Comparison of ENCODE assay signal across 1 cellular context in the genomic region with DNA sequence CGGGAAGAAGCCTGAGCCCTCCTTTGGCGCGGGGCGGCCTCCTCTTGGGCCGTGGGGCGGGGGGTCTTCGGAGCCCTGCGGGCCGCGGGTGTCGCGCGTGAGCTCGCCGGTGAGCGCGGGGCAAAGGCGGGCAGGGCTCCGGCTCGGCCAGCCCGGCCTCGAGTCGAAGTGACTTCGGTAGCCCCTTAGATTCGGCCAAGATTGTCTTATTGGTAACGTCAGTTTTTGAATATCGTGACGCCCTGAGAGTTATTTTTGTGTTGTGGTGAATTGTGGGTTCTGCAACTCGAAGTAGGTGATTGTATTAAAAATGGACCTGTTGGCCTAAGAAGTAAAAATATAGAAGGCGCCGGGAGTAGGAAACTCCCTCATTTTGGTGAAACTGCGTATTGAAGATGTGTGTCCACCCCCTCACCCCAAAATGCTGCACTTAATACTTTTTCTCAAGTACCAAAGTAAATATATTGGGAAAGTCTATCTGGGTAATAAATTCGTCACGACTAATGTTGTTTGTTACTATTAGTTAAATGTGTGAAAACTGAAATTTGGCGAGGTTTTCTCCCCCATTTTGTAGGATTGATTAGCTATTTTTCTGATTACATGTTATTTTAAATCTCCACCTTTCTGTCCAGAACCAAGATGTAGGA.
TF ChIP-seq lines count a peak whose summit lies in the region.

No MANE protein-coding gene starts in this region.

TF ChIP-seq in K562, 482 proteins besides CTCF, POLR2A, EP300 and RAD21 (continued from another document and continues in another):
- TF ChIP-seq, protein P1, sequence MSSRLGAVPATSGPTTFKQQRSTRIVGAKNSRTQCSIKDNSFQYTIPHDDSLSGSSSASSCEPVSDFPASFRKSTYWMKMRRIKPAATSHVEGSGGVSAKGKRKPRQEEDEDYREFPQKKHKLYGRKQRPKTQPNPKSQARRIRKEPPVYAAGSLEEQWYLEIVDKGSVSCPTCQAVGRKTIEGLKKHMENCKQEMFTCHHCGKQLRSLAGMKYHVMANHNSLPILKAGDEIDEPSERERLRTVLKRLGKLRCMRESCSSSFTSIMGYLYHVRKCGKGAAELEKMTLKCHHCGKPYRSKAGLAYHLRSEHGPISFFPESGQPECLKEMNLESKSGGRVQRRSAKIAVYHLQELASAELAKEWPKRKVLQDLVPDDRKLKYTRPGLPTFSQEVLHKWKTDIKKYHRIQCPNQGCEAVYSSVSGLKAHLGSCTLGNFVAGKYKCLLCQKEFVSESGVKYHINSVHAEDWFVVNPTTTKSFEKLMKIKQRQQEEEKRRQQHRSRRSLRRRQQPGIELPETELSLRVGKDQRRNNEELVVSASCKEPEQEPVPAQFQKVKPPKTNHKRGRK (tag; IDR thresholded peaks at IDR 0.05), result no peak
- TF ChIP-seq GTF2A2 (tag; IDR thresholded peaks at IDR 0.05) (no peak), CHD1 (IDR thresholded peaks at IDR 0.05; ENCODE audit: low read length) (peak; percentile 73), PHF21A (IDR thresholded peaks at IDR 0.05; ENCODE audit: borderline replicate concordance, low read depth) (no peak), CBFB (CRISPR knock-in tag; IDR thresholded peaks at IDR 0.05) (no peak), RBM39 (optimal IDR thresholded peaks at IDR 0.05; ENCODE audit: low read depth, low read length) (no peak), NCOA6 (IDR thresholded peaks at IDR 0.05) (no peak), FOSL1 (tag; conservative IDR thresholded peaks at IDR 0.05) (no peak), DDX20 (tag; IDR thresholded peaks at IDR 0.05; ENCODE audit: low read depth) (no peak), SNIP1 (IDR thresholded peaks at IDR 0.05; ENCODE audit: low read depth) (no peak), TCF7L2 (IDR thresholded peaks at IDR 0.05; ENCODE audit: low read depth, low read length) (no peak), GATAD2A (IDR thresholded peaks at IDR 0.05) (no peak), RBM34 (IDR thresholded peaks at IDR 0.05; ENCODE audit: borderline replicate concordance, insufficient read depth, low read length) (no peak), SIRT6 (IDR thresholded peaks at IDR 0.05; ENCODE audit: low read depth, low read length) (no peak), RAD51 (IDR thresholded peaks at IDR 0.05; ENCODE audit: borderline replicate concordance, low read depth) (no peak), FOXP1 (CRISPR knock-in tag; IDR thresholded peaks at IDR 0.05) (no peak), TEAD4 (IDR thresholded peaks at IDR 0.05; ENCODE audit: low read length) (no peak), TEAD4 (CRISPR knock-in tag; IDR thresholded peaks at IDR 0.05; ENCODE audit: borderline replicate concordance) (0 out of 2 replicates have a peak, but pooled peaks have one; percentile 4), ZNF41 (CRISPR knock-in tag; conservative IDR thresholded peaks at IDR 0.05) (no peak), PCBP1 (IDR thresholded peaks at IDR 0.05; ENCODE audit: low read depth, low read length, poor library complexity, severe bottlenecking) (no peak), TGIF2 (CRISPR knock-in tag; IDR thresholded peaks at IDR 0.05) (no peak), FOXK1 (CRISPR knock-in tag; IDR thresholded peaks at IDR 0.05; ENCODE audit: borderline replicate concordance) (no peak), SMAD2 (IDR thresholded peaks at IDR 0.05; ENCODE audit: low read depth, low read length) (no peak), EHMT2 (IDR thresholded peaks at IDR 0.05) (no peak), TCF7 (IDR thresholded peaks at IDR 0.05; ENCODE audit: borderline replicate concordance) (no peak), ZNF551 (CRISPR knock-in tag; IDR thresholded peaks at IDR 0.05) (no peak), MTA3 (IDR thresholded peaks at IDR 0.05; ENCODE audit: borderline replicate concordance) (no peak), ZBTB1 (CRISPR knock-in tag; IDR thresholded peaks at IDR 0.05; ENCODE audit: borderline replicate concordance, low read depth) (no peak), C11orf30 (IDR thresholded peaks at IDR 0.05; ENCODE audit: low read depth) (no peak), NR2F6 (CRISPR knock-in tag; IDR thresholded peaks at IDR 0.05) (no peak)
- TF ChIP-seq, protein P2, sequence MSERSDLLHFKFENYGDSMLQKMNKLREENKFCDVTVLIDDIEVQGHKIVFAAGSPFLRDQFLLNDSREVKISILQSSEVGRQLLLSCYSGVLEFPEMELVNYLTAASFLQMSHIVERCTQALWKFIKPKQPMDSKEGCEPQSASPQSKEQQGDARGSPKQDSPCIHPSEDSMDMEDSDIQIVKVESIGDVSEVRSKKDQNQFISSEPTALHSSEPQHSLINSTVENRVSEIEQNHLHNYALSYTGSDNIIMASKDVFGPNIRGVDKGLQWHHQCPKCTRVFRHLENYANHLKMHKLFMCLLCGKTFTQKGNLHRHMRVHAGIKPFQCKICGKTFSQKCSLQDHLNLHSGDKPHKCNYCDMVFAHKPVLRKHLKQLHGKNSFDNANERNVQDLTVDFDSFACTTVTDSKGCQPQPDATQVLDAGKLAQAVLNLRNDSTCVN (CRISPR knock-in tag; IDR thresholded peaks at IDR 0.05), result no peak
- TF ChIP-seq, protein P3, sequence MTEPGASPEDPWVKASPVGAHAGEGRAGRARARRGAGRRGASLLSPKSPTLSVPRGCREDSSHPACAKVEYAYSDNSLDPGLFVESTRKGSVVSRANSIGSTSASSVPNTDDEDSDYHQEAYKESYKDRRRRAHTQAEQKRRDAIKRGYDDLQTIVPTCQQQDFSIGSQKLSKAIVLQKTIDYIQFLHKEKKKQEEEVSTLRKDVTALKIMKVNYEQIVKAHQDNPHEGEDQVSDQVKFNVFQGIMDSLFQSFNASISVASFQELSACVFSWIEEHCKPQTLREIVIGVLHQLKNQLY (CRISPR knock-in tag; conservative IDR thresholded peaks at IDR 0.05), result 0 out of 4 replicates have a peak, but pooled peaks of 1 of the 2 experiments have one; percentile 2
- TF ChIP-seq, protein P4, sequence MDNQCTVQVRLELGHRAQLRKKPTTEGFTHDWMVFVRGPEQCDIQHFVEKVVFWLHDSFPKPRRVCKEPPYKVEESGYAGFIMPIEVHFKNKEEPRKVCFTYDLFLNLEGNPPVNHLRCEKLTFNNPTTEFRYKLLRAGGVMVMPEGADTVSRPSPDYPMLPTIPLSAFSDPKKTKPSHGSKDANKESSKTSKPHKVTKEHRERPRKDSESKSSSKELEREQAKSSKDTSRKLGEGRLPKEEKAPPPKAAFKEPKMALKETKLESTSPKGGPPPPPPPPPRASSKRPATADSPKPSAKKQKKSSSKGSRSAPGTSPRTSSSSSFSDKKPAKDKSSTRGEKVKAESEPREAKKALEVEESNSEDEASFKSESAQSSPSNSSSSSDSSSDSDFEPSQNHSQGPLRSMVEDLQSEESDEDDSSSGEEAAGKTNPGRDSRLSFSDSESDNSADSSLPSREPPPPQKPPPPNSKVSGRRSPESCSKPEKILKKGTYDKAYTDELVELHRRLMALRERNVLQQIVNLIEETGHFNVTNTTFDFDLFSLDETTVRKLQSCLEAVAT (IDR thresholded peaks at IDR 0.05), result peak in 1 of 2 experiments; percentile 23; a peak in 1 of 4 replicates
- TF ChIP-seq, protein P5, sequence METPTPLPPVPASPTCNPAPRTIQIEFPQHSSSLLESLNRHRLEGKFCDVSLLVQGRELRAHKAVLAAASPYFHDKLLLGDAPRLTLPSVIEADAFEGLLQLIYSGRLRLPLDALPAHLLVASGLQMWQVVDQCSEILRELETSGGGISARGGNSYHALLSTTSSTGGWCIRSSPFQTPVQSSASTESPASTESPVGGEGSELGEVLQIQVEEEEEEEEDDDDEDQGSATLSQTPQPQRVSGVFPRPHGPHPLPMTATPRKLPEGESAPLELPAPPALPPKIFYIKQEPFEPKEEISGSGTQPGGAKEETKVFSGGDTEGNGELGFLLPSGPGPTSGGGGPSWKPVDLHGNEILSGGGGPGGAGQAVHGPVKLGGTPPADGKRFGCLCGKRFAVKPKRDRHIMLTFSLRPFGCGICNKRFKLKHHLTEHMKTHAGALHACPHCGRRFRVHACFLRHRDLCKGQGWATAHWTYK (CRISPR knock-in tag; IDR thresholded peaks at IDR 0.05), result no peak
- TF ChIP-seq, protein P6, sequence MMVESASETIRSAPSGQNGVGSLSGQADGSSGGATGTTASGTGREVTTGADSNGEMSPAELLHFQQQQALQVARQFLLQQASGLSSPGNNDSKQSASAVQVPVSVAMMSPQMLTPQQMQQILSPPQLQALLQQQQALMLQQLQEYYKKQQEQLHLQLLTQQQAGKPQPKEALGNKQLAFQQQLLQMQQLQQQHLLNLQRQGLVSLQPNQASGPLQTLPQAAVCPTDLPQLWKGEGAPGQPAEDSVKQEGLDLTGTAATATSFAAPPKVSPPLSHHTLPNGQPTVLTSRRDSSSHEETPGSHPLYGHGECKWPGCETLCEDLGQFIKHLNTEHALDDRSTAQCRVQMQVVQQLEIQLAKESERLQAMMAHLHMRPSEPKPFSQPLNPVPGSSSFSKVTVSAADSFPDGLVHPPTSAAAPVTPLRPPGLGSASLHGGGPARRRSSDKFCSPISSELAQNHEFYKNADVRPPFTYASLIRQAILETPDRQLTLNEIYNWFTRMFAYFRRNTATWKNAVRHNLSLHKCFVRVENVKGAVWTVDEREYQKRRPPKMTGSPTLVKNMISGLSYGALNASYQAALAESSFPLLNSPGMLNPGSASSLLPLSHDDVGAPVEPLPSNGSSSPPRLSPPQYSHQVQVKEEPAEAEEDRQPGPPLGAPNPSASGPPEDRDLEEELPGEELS (CRISPR knock-in tag; IDR thresholded peaks at IDR 0.05; ENCODE audit: borderline replicate concordance), result no peak
- TF ChIP-seq, protein P7, sequence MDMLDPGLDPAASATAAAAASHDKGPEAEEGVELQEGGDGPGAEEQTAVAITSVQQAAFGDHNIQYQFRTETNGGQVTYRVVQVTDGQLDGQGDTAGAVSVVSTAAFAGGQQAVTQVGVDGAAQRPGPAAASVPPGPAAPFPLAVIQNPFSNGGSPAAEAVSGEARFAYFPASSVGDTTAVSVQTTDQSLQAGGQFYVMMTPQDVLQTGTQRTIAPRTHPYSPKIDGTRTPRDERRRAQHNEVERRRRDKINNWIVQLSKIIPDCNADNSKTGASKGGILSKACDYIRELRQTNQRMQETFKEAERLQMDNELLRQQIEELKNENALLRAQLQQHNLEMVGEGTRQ (CRISPR knock-in tag; IDR thresholded peaks at IDR 0.05), result no peak
- TF ChIP-seq, protein P8, sequence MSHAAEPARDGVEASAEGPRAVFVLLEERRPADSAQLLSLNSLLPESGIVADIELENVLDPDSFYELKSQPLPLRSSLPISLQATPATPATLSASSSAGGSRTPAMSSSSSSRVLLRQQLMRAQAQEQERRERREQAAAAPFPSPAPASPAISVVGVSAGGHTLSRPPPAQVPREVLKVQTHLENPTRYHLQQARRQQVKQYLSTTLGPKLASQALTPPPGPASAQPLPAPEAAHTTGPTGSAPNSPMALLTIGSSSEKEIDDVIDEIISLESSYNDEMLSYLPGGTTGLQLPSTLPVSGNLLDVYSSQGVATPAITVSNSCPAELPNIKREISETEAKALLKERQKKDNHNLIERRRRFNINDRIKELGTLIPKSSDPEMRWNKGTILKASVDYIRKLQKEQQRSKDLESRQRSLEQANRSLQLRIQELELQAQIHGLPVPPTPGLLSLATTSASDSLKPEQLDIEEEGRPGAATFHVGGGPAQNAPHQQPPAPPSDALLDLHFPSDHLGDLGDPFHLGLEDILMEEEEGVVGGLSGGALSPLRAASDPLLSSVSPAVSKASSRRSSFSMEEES (CRISPR knock-in tag; IDR thresholded peaks at IDR 0.05), result no peak
- TF ChIP-seq, protein P9, sequence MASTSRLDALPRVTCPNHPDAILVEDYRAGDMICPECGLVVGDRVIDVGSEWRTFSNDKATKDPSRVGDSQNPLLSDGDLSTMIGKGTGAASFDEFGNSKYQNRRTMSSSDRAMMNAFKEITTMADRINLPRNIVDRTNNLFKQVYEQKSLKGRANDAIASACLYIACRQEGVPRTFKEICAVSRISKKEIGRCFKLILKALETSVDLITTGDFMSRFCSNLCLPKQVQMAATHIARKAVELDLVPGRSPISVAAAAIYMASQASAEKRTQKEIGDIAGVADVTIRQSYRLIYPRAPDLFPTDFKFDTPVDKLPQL (IDR thresholded peaks at IDR 0.05; ENCODE audit: extremely low read depth, insufficient read length), result no peak
- TF ChIP-seq, protein P10, sequence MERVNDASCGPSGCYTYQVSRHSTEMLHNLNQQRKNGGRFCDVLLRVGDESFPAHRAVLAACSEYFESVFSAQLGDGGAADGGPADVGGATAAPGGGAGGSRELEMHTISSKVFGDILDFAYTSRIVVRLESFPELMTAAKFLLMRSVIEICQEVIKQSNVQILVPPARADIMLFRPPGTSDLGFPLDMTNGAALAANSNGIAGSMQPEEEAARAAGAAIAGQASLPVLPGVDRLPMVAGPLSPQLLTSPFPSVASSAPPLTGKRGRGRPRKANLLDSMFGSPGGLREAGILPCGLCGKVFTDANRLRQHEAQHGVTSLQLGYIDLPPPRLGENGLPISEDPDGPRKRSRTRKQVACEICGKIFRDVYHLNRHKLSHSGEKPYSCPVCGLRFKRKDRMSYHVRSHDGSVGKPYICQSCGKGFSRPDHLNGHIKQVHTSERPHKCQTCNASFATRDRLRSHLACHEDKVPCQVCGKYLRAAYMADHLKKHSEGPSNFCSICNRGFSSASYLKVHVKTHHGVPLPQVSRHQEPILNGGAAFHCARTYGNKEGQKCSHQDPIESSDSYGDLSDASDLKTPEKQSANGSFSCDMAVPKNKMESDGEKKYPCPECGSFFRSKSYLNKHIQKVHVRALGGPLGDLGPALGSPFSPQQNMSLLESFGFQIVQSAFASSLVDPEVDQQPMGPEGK (CRISPR knock-in tag; IDR thresholded peaks at IDR 0.05; ENCODE audit: borderline replicate concordance), result no peak
- TF ChIP-seq, protein P11, sequence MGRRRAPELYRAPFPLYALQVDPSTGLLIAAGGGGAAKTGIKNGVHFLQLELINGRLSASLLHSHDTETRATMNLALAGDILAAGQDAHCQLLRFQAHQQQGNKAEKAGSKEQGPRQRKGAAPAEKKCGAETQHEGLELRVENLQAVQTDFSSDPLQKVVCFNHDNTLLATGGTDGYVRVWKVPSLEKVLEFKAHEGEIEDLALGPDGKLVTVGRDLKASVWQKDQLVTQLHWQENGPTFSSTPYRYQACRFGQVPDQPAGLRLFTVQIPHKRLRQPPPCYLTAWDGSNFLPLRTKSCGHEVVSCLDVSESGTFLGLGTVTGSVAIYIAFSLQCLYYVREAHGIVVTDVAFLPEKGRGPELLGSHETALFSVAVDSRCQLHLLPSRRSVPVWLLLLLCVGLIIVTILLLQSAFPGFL (CRISPR knock-in tag; IDR thresholded peaks at IDR 0.05), result 0 out of 2 replicates have a peak, but pooled peaks have one; percentile 63
- TF ChIP-seq, protein P12, sequence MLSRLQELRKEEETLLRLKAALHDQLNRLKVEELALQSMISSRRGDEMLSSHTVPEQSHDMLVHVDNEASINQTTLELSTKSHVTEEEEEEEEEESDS (CRISPR knock-in tag; IDR thresholded peaks at IDR 0.05), result no peak
- TF ChIP-seq, protein P13, sequence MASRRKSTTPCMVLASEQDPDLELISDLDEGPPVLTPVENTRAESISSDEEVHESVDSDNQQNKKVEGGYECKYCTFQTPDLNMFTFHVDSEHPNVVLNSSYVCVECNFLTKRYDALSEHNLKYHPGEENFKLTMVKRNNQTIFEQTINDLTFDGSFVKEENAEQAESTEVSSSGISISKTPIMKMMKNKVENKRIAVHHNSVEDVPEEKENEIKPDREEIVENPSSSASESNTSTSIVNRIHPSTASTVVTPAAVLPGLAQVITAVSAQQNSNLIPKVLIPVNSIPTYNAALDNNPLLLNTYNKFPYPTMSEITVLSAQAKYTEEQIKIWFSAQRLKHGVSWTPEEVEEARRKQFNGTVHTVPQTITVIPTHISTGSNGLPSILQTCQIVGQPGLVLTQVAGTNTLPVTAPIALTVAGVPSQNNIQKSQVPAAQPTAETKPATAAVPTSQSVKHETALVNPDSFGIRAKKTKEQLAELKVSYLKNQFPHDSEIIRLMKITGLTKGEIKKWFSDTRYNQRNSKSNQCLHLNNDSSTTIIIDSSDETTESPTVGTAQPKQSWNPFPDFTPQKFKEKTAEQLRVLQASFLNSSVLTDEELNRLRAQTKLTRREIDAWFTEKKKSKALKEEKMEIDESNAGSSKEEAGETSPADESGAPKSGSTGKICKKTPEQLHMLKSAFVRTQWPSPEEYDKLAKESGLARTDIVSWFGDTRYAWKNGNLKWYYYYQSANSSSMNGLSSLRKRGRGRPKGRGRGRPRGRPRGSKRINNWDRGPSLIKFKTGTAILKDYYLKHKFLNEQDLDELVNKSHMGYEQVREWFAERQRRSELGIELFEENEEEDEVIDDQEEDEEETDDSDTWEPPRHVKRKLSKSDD (conservative IDR thresholded peaks at IDR 0.05; ENCODE audit: low read length), result no peak
